Comparison of ENCODE assay signal across 21 cellular contexts in the genomic region with DNA sequence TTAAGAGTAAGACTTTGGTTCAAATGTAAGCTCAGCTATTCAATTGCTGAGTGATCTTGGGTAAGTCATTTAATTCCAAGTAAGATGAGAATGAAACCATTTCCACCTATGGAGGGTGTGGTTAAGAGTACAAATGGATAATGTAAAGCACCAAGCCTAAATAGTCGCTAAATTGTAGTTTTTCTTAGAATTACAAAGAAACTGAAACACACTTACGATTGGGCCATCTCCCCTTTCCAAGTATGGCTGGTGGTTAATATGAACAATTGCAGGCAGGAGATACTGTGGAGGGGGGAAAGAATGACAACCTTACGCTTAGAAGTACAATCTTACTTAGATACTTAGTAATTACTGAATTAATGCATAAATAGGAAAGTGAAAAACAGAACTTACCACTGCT. TPM values are rescaled to one million over a fixed set of nuclear protein-coding genes. Genes with fewer than 3 reads are reported as not detected.
"Had no signal": no experiment of that assay in that cellular context is flagged by ENCODE, and none has a peak within 500 bp of the region (broad histone marks: within the 10 kb centered on the region; RNA-seq: fewer than 3 reads in every experiment).

No MANE protein-coding gene starts in this region.

- H3K27ac Mint-ChIP-seq: memory B cell had no signal

- H3K27me3 Mint-ChIP-seq: central memory CD8-positive, alpha-beta T cell; memory B cell; stimulated activated naive B cell treated with anti-CD40 and anti-IgM and Interleukin-4, amounts not matched to agents 10 μg/mL and 1 μg/mL and 100 μg/mL, for 72 hours had no signal

- ATAC-seq: foreskin keratinocyte; left colon; mucosa of descending colon; right lobe of liver; stimulated activated naive B cell treated with anti-CD40 and anti-IgM and Interleukin-4, amounts not matched to agents 10 μg/mL and 1 μg/mL and 100 μg/mL, for 72 hours had no signal

- DNase-seq: activated CD4-positive, CD25-positive, alpha-beta regulatory T cell treated with anti-CD3 and anti-CD28 coated beads, Interleukin-2, amount 50 U/mL, for 72 hours; activated gamma-delta T cell treated with Interleukin-2 at 50 U/mL for 16 hours; effector memory CD4-positive, alpha-beta T cell; foreskin keratinocyte; left colon; mucosa of descending colon; nucleus accumbens; posterior cingulate gyrus; right lobe of liver; SHP77 treated with DMSO at 0.1 percent for 48 hours; SK-N-SH; stimulated activated CD4-positive, alpha-beta T cell treated with anti-CD3 and anti-CD28 coated beads, Interleukin-1b, Interleukin-23, amount 100 ng/mL, for 48 hours; stimulated activated naive B cell treated with anti-CD40 and anti-IgM and Interleukin-4, amounts not matched to agents 10 μg/mL and 1 μg/mL and 100 μg/mL, for 72 hours; upper lobe of left lung had no signal

- H3K4me3 Mint-ChIP-seq: central memory CD8-positive, alpha-beta T cell; memory B cell; stimulated activated naive B cell treated with anti-CD40 and anti-IgM and Interleukin-4, amounts not matched to agents 10 μg/mL and 1 μg/mL and 100 μg/mL, for 72 hours had no signal

- H3K9me3 Mint-ChIP-seq: central memory CD8-positive, alpha-beta T cell; memory B cell; stimulated activated naive B cell treated with anti-CD40 and anti-IgM and Interleukin-4, amounts not matched to agents 10 μg/mL and 1 μg/mL and 100 μg/mL, for 72 hours had no signal

RNA-seq across cellular contexts. Expression of a gene that starts 42.9 kb away (rescaled TPM):
- total RNA-seq: breast epithelium; dermis microvascular lymphatic vessel endothelial cell; foreskin keratinocyte; glomerular endothelial cell; left colon; mucosa of descending colon; right lobe of liver; subcutaneous adipose tissue; T-helper 2 cell treated with Interferon-gamma antibody and Interleukin-4, amounts not matched to agents 100 ng/mL and 5 ng/mL, for 36 hours; upper lobe of left lung had no signal
